In the genomic region with DNA sequence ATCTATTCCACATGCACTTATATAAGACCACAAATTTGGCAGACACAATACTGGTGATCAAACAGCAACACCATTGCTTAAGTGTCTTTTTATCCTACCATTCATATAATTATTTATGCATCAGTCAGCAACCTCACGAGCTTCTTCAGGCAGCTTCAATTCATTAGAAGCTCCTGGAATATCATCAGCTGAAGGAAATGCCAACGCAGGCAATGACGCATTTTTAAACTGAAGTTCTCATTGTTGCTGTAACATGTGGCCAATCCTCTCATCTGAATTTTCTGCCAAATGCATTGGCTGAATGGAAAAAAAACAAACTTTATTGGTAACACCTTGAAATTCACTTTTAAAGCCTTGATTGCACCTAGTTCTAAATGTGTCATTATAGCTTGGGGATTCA, we compare ENCODE assay signal across 26 cellular contexts.
DNase-seq lines count a peak whose midpoint lies in the region; ATAC-seq, FAIRE-seq and TF ChIP-seq lines count a peak whose summit lies in the region.
"Had no signal": no experiment of that assay in that cellular context is flagged by ENCODE, and none has a peak within 500 bp of the region (broad histone marks: within the 10 kb centered on the region; RNA-seq: fewer than 3 reads in every experiment).

No MANE protein-coding gene starts in this region.

- no peak overlapping the region for H2AK9ac ChIP-seq in IMR-90 (replicated peaks; ENCODE audit: low read depth, low read length, poor library complexity)

- no peak overlapping the region for H4K8ac ChIP-seq in IMR-90 (ENCODE audit: low read depth in 2 of 2, low read length in 2 of 2)

- H3K79me1 ChIP-seq in IMR-90 (ENCODE audit: low read depth in 1 of 2, low read length in 2 of 2), result no peaks in the 10 kb centered on the region

- H3K14ac ChIP-seq in IMR-90 (replicated peaks; ENCODE audit: low read depth, low read length), result no peak overlapping the region

- no peak overlapping the region for H2BK120ac ChIP-seq in IMR-90 (ENCODE audit: low read depth, low read length)

- no peak overlapping the region for H2BK20ac ChIP-seq in IMR-90 (ENCODE audit: low read depth, low read length)

- ATAC-seq in IMR-90 (ENCODE audit: low read depth) (no peak), HG03175 (IDR thresholded peaks at IDR 0.05; ENCODE audit: unreplicated experiment) (no peak)
- ATAC-seq: CD8-positive, alpha-beta T cell; T-helper 17 cell had no signal

- peak; percentile 63 for FAIRE-seq in endothelial cell of umbilical vein (lab: Jason Lieb, UNC)
- FAIRE-seq: urothelium cell line had no signal

- 93% methylated on average over 3 of the region's 3 CpGs; no CpG with 5 or more reads in 1 of the 2 experiments for WGBS in IMR-90 (ENCODE audit: extremely low coverage in 2 of 2, insufficient read length in 1 of 2), 2 experiments

- no peak overlapping the region for H2BK5ac ChIP-seq in IMR-90 (ENCODE audit: low read depth, low read length, poor library complexity, severe bottlenecking)

- no peak overlapping the region for H2AK5ac ChIP-seq in IMR-90 (ENCODE audit: low read depth, low read length)

- H4K91ac ChIP-seq in IMR-90 (ENCODE audit: insufficient read depth, low read depth, low read length), result no peak overlapping the region

- POLR2A ChIA-PET in IMR-90 (lab: Charles Lee; ENCODE audit: unreplicated experiment), result interaction anchor here (0.6 kb wide), 1 partner anchor 195 kb away, joined by 3 read pairs; no protein-coding TSS in a partner anchor
- POLR2A ChIA-PET in endothelial cell of umbilical vein (lab: Charles Lee), result no interaction called here

- no peaks in the 10 kb centered on the region for H3K27me3 ChIP-seq in IMR-90 (ENCODE audit: control insufficient read depth, insufficient read depth, low read length)
- H3K27me3 ChIP-seq in endothelial cell of umbilical vein (ENCODE audit: control insufficient read depth in 2 of 2, insufficient read depth in 2 of 2, low read length in 2 of 2), result no peaks in the 10 kb centered on the region
- H3K27me3 ChIP-seq: esophagus squamous epithelium, Peyer's patch, SJSA1 had no signal

- TF ChIP-seq POLR2A in IMR-90 (IDR thresholded peaks at IDR 0.05; ENCODE audit: low read depth, low read length) (no peak), endothelial cell of umbilical vein (IDR thresholded peaks at IDR 0.05; ENCODE audit: low read depth, low read length) (no peak)

- H2AFZ ChIP-seq in IMR-90 (replicated peaks; ENCODE audit: low read length, poor library complexity), result no peak overlapping the region
- no peak overlapping the region for H2AFZ ChIP-seq in endothelial cell of umbilical vein (ENCODE audit: low read depth, low read length)

- H3K4ac ChIP-seq in IMR-90 (ENCODE audit: low read depth, low read length), result no peak overlapping the region

- no peaks in the 10 kb centered on the region for H3K36me3 ChIP-seq in IMR-90 (ENCODE audit: control insufficient read depth, insufficient read depth, low read length)
- no peaks in the 10 kb centered on the region for H3K36me3 ChIP-seq in endothelial cell of umbilical vein (ENCODE audit: control insufficient read depth in 2 of 2, extremely low read depth in 1 of 2, insufficient read depth in 2 of 2, low read length in 2 of 2)
- H3K36me3 ChIP-seq: esophagus squamous epithelium, Peyer's patch, SJSA1 had no signal

- H4K20me1 ChIP-seq in IMR-90 (ENCODE audit: insufficient read depth, low read length) (no peaks in the 10 kb centered on the region), endothelial cell of umbilical vein (replicated peaks; ENCODE audit: control insufficient read depth, extremely low read depth, insufficient read depth, low read length) (no peaks in the 10 kb centered on the region)

- no peak overlapping the region for H3K27ac ChIP-seq in IMR-90 (ENCODE audit: insufficient read depth, low read length)
- no peak overlapping the region for H3K27ac ChIP-seq in endothelial cell of umbilical vein (ENCODE audit: insufficient read depth, low read depth, low read length)
- H3K27ac ChIP-seq: esophagus squamous epithelium, Peyer's patch, SJSA1 had no signal

- DNase-seq in AG09309 (ENCODE audit: low read depth), result peak; percentile 90
- DNase-seq in IMR-90, result peak; percentile 52
- DNase-seq in endothelial cell of umbilical vein (ENCODE audit: low read depth, low spot score), result peak; percentile 11
- DNase-seq in lung microvascular endothelial cell (ENCODE audit: low read depth in 2 of 2), result peak; percentile 18 to 85
- no peak for DNase-seq in amygdala (lab: John Stamatoyannopoulos, UW)
- DNase-seq in MV-4-11 (lab: John Stamatoyannopoulos, UW), result no peak
- no peak for DNase-seq in COR-L47 (lab: John Stamatoyannopoulos, UW)
- DNase-seq: ACHN; activated CD4-positive, alpha-beta T cell treated with anti-CD3 and anti-CD28 coated beads, Interleukin-2, amount 10 ng/mL, durations not matched to agents 7 days and 5 days; activated CD8-positive, alpha-beta memory T cell treated with anti-CD3 and anti-CD28 coated beads, Interleukin-2, amount 50 U/mL, for 4 hours; activated naive CD8-positive, alpha-beta T cell treated with anti-CD3 and anti-CD28 coated beads for 36 hours; caudate nucleus; CD8-positive, alpha-beta T cell; esophagus squamous epithelium; hypothalamus; islet precursor cell; NCI-H1417 treated with DMSO at 0.1 percent for 48 hours; NCI-H510A; NK-92 treated with Interleukin-12 subunit alpha and Interleukin-12 subunit beta, amount 100 ng/mL, for 24 hours; nucleus accumbens; Peyer's patch; T-helper 17 cell had no signal

- H3K9ac ChIP-seq in IMR-90 (ENCODE audit: low read depth, low read length) (no peak overlapping the region), endothelial cell of umbilical vein (replicated peaks; ENCODE audit: extremely low read depth, insufficient read depth, low read length) (no peak overlapping the region)

- no peaks in the 10 kb centered on the region for H3K79me2 ChIP-seq in endothelial cell of umbilical vein (ENCODE audit: control insufficient read depth, insufficient read depth, low read length)

- dilution Hi-C loops in IMR-90 (cut with HindIII; ENCODE audit: low sequenced_read_pairs, unreplicated experiment) (no loop called here), endothelial cell of umbilical vein (cut with MboI; ENCODE audit: extremely low pct_ligation_motif_present, low sequenced_read_pairs) (no loop called here)

- H3K18ac ChIP-seq in IMR-90 (ENCODE audit: low read depth, low read length), result no peak overlapping the region

- H3K4me3 ChIP-seq in AG09309 (ENCODE audit: control insufficient read depth, low read depth, low read length) (no peak overlapping the region), IMR-90 (ENCODE audit: insufficient read depth, low read depth, low read length) (no peak overlapping the region), endothelial cell of umbilical vein (replicated peaks in 1 of 3; ENCODE audit: insufficient read depth in 1 of 3, low read depth in 1 of 3, low read length in 3 of 3) (no peak overlapping the region)
- H3K4me3 ChIP-seq: esophagus squamous epithelium, lung, Peyer's patch, SJSA1 had no signal

- CTCF ChIA-PET in IMR-90 (lab: Yijun Ruan, JAX), result no interaction called here
- CTCF ChIA-PET in endothelial cell of umbilical vein (lab: Charles Lee), result no interaction called here

- H3K4me1 ChIP-seq in IMR-90 (ENCODE audit: control insufficient read depth, insufficient read depth, low read length) (peaks cover 4% of the 10 kb centered on the region), endothelial cell of umbilical vein (ENCODE audit: control insufficient read depth, extremely low read depth, insufficient read depth, low read length) (no peaks in the 10 kb centered on the region)
- H3K4me1 ChIP-seq: esophagus squamous epithelium, Peyer's patch, SJSA1 had no signal

- no peak overlapping the region for H4K5ac ChIP-seq in IMR-90 (ENCODE audit: low read depth, low read length)

- no peak overlapping the region for H2BK15ac ChIP-seq in IMR-90 (ENCODE audit: low read depth, low read length)

- in situ Hi-C loops in IMR-90 (cut with MboI; ENCODE audit: low sequenced_read_pairs), result no loop called here

- BruUV-seq in IMR-90 (replicated peaks; lab: Mats Ljungman, UMichigan) (no TSS peak), endothelial cell of umbilical vein (replicated peaks; lab: Mats Ljungman, UMichigan) (no TSS peak)

- no peak overlapping the region for H3K23ac ChIP-seq in IMR-90 (ENCODE audit: low read depth, low read length)

- TF ChIP-seq RAD21 in IMR-90 (IDR thresholded peaks at IDR 0.05; ENCODE audit: low read length), result no peak

- H3K9me3 ChIP-seq in IMR-90 (ENCODE audit: control insufficient read depth, insufficient read depth, low read length) (no peaks in the 10 kb centered on the region), endothelial cell of umbilical vein (replicated peaks; ENCODE audit: control insufficient read depth, insufficient read depth, low read length) (no peaks in the 10 kb centered on the region)
- H3K9me3 ChIP-seq: esophagus squamous epithelium, Peyer's patch, SJSA1 had no signal

- H3K9me1 ChIP-seq in IMR-90 (ENCODE audit: insufficient read depth, low read length) (no peaks in the 10 kb centered on the region), endothelial cell of umbilical vein (replicated peaks; ENCODE audit: control insufficient read depth, extremely low read depth, insufficient read depth, low read length) (no peaks in the 10 kb centered on the region)

- H3K56ac ChIP-seq in IMR-90 (ENCODE audit: extremely low read depth, insufficient read depth, low read length), result no peak overlapping the region

- intact Hi-C loops in IMR-90 (cut with micrococcal nuclease), result no loop called here
- intact Hi-C loops in endothelial cell of umbilical vein (cut with micrococcal nuclease), result no loop called here

- TF ChIP-seq CTCF in AG09309 (IDR thresholded peaks at IDR 0.05; ENCODE audit: control insufficient read depth, insufficient read depth, low read depth, low read length, missing control alignments) (no peak), IMR-90 (conservative IDR thresholded peaks at IDR 0.05; ENCODE audit: low read depth, low read length) (no peak), endothelial cell of umbilical vein (IDR thresholded peaks at IDR 0.05; ENCODE audit: extremely low read depth in 1 of 2, insufficient read depth in 1 of 2, low read depth in 1 of 2, low read length in 2 of 2) (no peak)

- H3K4me2 ChIP-seq in IMR-90 (ENCODE audit: low read depth, low read length) (no peak overlapping the region), endothelial cell of umbilical vein (ENCODE audit: insufficient read depth, low read length) (no peak overlapping the region)

TF ChIP-seq in IMR-90, 13 proteins besides CTCF, POLR2A, EP300 and RAD21 (continues in another document):
- TF ChIP-seq CHD1 (IDR thresholded peaks at IDR 0.05; ENCODE audit: low read depth, low read length) (no peak), MAZ (IDR thresholded peaks at IDR 0.05; ENCODE audit: borderline replicate concordance, low read depth, low read length) (no peak), RCOR1 (IDR thresholded peaks at IDR 0.05; ENCODE audit: insufficient replicate concordance, low read length) (no peak), RFX5 (IDR thresholded peaks at IDR 0.05; ENCODE audit: low read depth, low read length) (no peak)

TF ChIP-seq in endothelial cell of umbilical vein, 7 proteins besides CTCF, POLR2A, EP300 and RAD21 (continues in another document):
- TF ChIP-seq FOS (IDR thresholded peaks at IDR 0.05; ENCODE audit: borderline replicate concordance, insufficient read depth, low read length) (no peak), EZH2 (IDR thresholded peaks at IDR 0.05; ENCODE audit: borderline replicate concordance, low read depth, low read length, severe bottlenecking) (no peak), GATA2 (IDR thresholded peaks at IDR 0.05; ENCODE audit: insufficient read depth, insufficient read length, low read depth, low read length) (no peak), MYC (IDR thresholded peaks at IDR 0.05; ENCODE audit: low read depth, low read length) (no peak)

Comparison
In these comparisons a context has a peak if more than half of its experiments do, and no peak if none do; other contexts are left out.
1. DNase-seq: peak in AG09309 (single experiment), IMR-90 (single experiment), endothelial cell of umbilical vein (single experiment) and lung microvascular endothelial cell (2 of 2); none in amygdala (0 of 56), MV-4-11 (single experiment) and COR-L47 (single experiment).